Comparison of ENCODE assay signal across 1 cellular context in the genomic region with DNA sequence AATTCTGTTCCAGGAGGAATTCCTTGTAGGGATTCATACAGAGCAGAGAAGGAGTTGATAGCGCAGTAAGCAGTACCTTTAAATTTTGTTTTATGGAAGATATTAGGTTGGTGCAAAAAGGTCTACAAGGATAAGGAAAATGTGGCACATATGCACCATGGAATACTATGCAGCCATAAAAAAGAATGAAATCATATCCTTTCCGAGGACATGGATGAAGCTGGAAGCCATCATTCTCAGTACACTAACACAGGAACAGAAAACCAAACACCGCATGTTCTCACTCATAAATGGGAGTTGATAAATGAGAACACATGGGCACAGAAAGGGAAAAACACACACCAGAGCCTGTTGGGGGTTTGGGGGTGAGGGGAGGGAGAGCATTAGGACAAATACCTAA.
TF ChIP-seq lines count a peak whose summit lies in the region.

No MANE protein-coding gene starts in this region.

TF ChIP-seq in K562, 482 proteins besides CTCF, POLR2A, EP300 and RAD21:
- TF ChIP-seq, protein P1, sequence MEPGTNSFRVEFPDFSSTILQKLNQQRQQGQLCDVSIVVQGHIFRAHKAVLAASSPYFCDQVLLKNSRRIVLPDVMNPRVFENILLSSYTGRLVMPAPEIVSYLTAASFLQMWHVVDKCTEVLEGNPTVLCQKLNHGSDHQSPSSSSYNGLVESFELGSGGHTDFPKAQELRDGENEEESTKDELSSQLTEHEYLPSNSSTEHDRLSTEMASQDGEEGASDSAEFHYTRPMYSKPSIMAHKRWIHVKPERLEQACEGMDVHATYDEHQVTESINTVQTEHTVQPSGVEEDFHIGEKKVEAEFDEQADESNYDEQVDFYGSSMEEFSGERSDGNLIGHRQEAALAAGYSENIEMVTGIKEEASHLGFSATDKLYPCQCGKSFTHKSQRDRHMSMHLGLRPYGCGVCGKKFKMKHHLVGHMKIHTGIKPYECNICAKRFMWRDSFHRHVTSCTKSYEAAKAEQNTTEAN (CRISPR knock-in tag; IDR thresholded peaks at IDR 0.05): no peak
- TF ChIP-seq ZNF146 (CRISPR knock-in tag; IDR thresholded peaks at IDR 0.05; ENCODE audit: unreplicated experiment) (peak; percentile 85), POLR2AphosphoS5 (IDR thresholded peaks at IDR 0.05; ENCODE audit: control insufficient read depth, insufficient read depth, low read depth, low read length) (no peak), ZNF133 (CRISPR knock-in tag; IDR thresholded peaks at IDR 0.05) (no peak), RBM25 (IDR thresholded peaks at IDR 0.05; ENCODE audit: low read depth, low read length, severe bottlenecking) (peak; percentile 18), U2AF1 (optimal IDR thresholded peaks at IDR 0.05; ENCODE audit: low read depth, low read length) (no peak), EGR1 (conservative IDR thresholded peaks at IDR 0.05) (no peak)
- TF ChIP-seq, protein P2, sequence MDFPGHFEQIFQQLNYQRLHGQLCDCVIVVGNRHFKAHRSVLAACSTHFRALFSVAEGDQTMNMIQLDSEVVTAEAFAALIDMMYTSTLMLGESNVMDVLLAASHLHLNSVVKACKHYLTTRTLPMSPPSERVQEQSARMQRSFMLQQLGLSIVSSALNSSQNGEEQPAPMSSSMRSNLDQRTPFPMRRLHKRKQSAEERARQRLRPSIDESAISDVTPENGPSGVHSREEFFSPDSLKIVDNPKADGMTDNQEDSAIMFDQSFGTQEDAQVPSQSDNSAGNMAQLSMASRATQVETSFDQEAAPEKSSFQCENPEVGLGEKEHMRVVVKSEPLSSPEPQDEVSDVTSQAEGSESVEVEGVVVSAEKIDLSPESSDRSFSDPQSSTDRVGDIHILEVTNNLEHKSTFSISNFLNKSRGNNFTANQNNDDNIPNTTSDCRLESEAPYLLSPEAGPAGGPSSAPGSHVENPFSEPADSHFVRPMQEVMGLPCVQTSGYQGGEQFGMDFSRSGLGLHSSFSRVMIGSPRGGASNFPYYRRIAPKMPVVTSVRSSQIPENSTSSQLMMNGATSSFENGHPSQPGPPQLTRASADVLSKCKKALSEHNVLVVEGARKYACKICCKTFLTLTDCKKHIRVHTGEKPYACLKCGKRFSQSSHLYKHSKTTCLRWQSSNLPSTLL (IDR thresholded peaks at IDR 0.05): no peak
